10 cellular contexts compared by ENCODE assay signal in the genomic region with DNA sequence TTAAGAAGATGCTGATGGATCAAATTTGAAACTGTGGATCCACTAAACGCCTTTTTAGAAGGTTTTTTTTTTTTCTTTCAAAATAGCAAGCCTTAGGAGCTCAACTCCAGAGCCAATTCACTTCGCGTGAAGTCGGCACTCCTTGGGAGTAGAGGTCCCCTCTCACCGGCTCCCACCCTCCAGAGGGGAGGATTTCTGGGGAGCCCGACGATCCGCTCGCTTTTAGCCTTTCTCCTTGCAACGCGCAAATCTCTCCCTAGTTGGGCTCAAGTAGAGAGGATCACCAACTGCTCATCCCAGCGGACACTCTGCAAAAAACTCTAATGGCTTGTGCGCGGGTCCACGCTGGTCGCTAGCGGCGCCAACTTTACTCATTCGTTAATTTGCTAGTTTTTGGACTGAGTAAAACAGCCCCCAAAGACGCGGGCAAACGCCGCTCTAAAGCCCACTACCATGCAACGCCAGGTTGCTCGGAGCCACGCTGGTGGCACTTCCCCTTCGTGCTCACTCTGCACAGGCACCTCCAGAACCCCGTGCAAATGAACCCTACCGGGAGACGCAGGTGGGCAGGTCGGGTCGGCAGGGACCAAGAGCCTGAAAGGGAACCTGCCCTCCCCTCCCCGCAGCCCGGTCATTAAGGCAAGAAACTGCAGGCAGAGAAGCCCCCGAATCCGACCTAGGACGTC. TPM values are rescaled to one million over a fixed set of nuclear protein-coding genes. Genes with fewer than 3 reads are reported as not detected.
DNase-seq lines count a peak whose midpoint lies in the region; ATAC-seq and TF ChIP-seq lines count a peak whose summit lies in the region.
"Had no signal": no experiment of that assay in that cellular context is flagged by ENCODE, and none has a peak within 500 bp of the region (broad histone marks: within the 10 kb centered on the region; RNA-seq: fewer than 3 reads in every experiment).

No MANE protein-coding gene starts in this region.

- H3K4me2 ChIP-seq in PC-9 = no peak overlapping the region

- DNase-seq in NCI-H748 (lab: John Stamatoyannopoulos, UW; ENCODE audit: unreplicated experiment) = peak; percentile 67
- DNase-seq in NCI-H748 treated with DMSO at 0.1 percent for 48 hours (lab: John Stamatoyannopoulos, UW) = no peak
- no peak for DNase-seq in activated naive CD8-positive, alpha-beta T cell treated with anti-CD3 and anti-CD28 coated beads, Interleukin-2, amount 50 U/mL, for 24 hours
- DNase-seq in left kidney (ENCODE audit: low read depth, low spot score) = peak; percentile 30
- peak; percentile 47 for DNase-seq in superior temporal gyrus (ENCODE audit: extremely low spot score)
- DNase-seq in foreskin melanocyte = no peak
- no peak for DNase-seq in GM19240 (ENCODE audit: insufficient read length, low spot score)
- DNase-seq in PC-9 = no peak
- DNase-seq: activated CD4-positive, alpha-beta memory T cell treated with anti-CD3 and anti-CD28 coated beads, Interleukin-2, amount 10 ng/mL, durations not matched to agents 7 days and 5 days had no signal

- no peaks in the 10 kb centered on the region for H3K4me1 ChIP-seq in PC-9 (replicated peaks; ENCODE audit: insufficient read depth)

- no peak overlapping the region for H3K27ac ChIP-seq in PC-9

- no peak overlapping the region for H3K27ac Mint-ChIP-seq in activated naive CD8-positive, alpha-beta T cell treated with anti-CD3 and anti-CD28 coated beads, Interleukin-2, amount 50 U/mL, for 24 hours
- H3K27ac Mint-ChIP-seq: activated CD4-positive, alpha-beta memory T cell treated with anti-CD3 and anti-CD28 coated beads, Interleukin-2, amount 10 ng/mL, durations not matched to agents 7 days and 5 days had no signal

- intact Hi-C loops in PC-9 (cut with micrococcal nuclease; ENCODE audit: unreplicated experiment) = no loop called here

- peaks cover 58% of the 10 kb centered on the region for H3K27me3 Mint-ChIP-seq in activated naive CD8-positive, alpha-beta T cell treated with anti-CD3 and anti-CD28 coated beads, Interleukin-2, amount 50 U/mL, for 24 hours

- H3K4me3 Mint-ChIP-seq in activated naive CD8-positive, alpha-beta T cell treated with anti-CD3 and anti-CD28 coated beads, Interleukin-2, amount 50 U/mL, for 24 hours = peak overlapping the region; percentile 26
- H3K4me3 Mint-ChIP-seq: activated CD4-positive, alpha-beta memory T cell treated with anti-CD3 and anti-CD28 coated beads, Interleukin-2, amount 10 ng/mL, durations not matched to agents 7 days and 5 days had no signal

- H3K79me2 ChIP-seq in PC-9 (ENCODE audit: low read depth) = no peaks in the 10 kb centered on the region

- H3K36me3 Mint-ChIP-seq in activated naive CD8-positive, alpha-beta T cell treated with anti-CD3 and anti-CD28 coated beads, Interleukin-2, amount 50 U/mL, for 24 hours (ENCODE audit: low read depth) = peaks cover 2% of the 10 kb centered on the region

- POLR2A ChIA-PET in PC-9 (lab: Charles Lee; ENCODE audit: unreplicated experiment) = no interaction called here

- H3K4me3 ChIP-seq in PC-9 = no peak overlapping the region

- peaks cover 11% of the 10 kb centered on the region for H3K4me1 Mint-ChIP-seq in activated naive CD8-positive, alpha-beta T cell treated with anti-CD3 and anti-CD28 coated beads, Interleukin-2, amount 50 U/mL, for 24 hours

- CTCF ChIA-PET in PC-9 (lab: Charles Lee) = no interaction called here

- no peaks in the 10 kb centered on the region for H4K20me1 ChIP-seq in PC-9 (ENCODE audit: insufficient read depth)

- no peak for TF ChIP-seq CTCF in PC-9 (conservative IDR thresholded peaks at IDR 0.05)

- H3K9me2 ChIP-seq in PC-9 (ENCODE audit: insufficient read depth) = no peaks in the 10 kb centered on the region

- no peaks in the 10 kb centered on the region for H3K36me3 ChIP-seq in PC-9 (ENCODE audit: low read depth)

- peaks cover 5% of the 10 kb centered on the region for H3K27me3 ChIP-seq in PC-9 (ENCODE audit: insufficient read depth, low read depth)

- H3K9me3 ChIP-seq in PC-9 (ENCODE audit: insufficient read depth, low read depth) = no peaks in the 10 kb centered on the region

- BruUV-seq in PC-9 (replicated peaks; lab: Mats Ljungman, UMichigan) = no TSS peak

- no peaks in the 10 kb centered on the region for H3K9me3 Mint-ChIP-seq in activated naive CD8-positive, alpha-beta T cell treated with anti-CD3 and anti-CD28 coated beads, Interleukin-2, amount 50 U/mL, for 24 hours
- H3K9me3 Mint-ChIP-seq: activated CD4-positive, alpha-beta memory T cell treated with anti-CD3 and anti-CD28 coated beads, Interleukin-2, amount 10 ng/mL, durations not matched to agents 7 days and 5 days had no signal

- no peaks in the 10 kb centered on the region for H3F3A ChIP-seq in PC-9 (ENCODE audit: insufficient read depth, low read depth)

- ATAC-seq in activated naive CD8-positive, alpha-beta T cell treated with anti-CD3 and anti-CD28 coated beads, Interleukin-2, amount 50 U/mL, for 24 hours = no peak

- H2AFZ ChIP-seq in PC-9 = no peak overlapping the region

RNA-seq across cellular contexts. Expression of a gene that starts 1.1 kb away (rescaled TPM):
- total RNA-seq in PC-9 (2021) = not detected in 2 replicates
- total RNA-seq: activated CD4-positive, alpha-beta memory T cell treated with anti-CD3 and anti-CD28 coated beads, Interleukin-2, amount 10 ng/mL, durations not matched to agents 7 days and 5 days; esophagus mucosa had no signal

Comparison
In these comparisons a context has a peak if more than half of its experiments do, and no peak if none do; other contexts are left out.
1. DNase-seq: peak in NCI-H748 (single experiment), left kidney (single experiment) and superior temporal gyrus (single experiment); none in NCI-H748 treated with DMSO at 0.1 percent for 48 hours (single experiment), activated naive CD8-positive, alpha-beta T cell treated with anti-CD3 and anti-CD28 coated beads, Interleukin-2, amount 50 U/mL, for 24 hours (single experiment), foreskin melanocyte (single experiment), GM19240 (single experiment) and PC-9 (0 of 2).